Comparison of ENCODE assay signal across 12 cellular contexts in genomic region chr9:96026655-96027213, GRCh38.
DNase-seq lines count a peak whose midpoint lies in the region; ATAC-seq, FAIRE-seq and TF ChIP-seq lines count a peak whose summit lies in the region.
"Had no signal": no experiment of that assay in that cellular context is flagged by ENCODE, and none has a peak within 500 bp of the region (broad histone marks: within the 10 kb centered on the region; RNA-seq: fewer than 3 reads in every experiment).

No MANE protein-coding gene starts in this region.

- H3K4me3 ChIP-seq in HUES6 (ENCODE audit: low read depth, low read length) (peak overlapping the region; percentile 42), neural progenitor cell (peak overlapping the region; percentile 45)

- peaks cover 32% of the 10 kb centered on the region for H3K4me1 Mint-ChIP-seq in CD14-positive monocyte
- peaks cover 31 to 37% of the 10 kb centered on the region in 2 donors for H3K4me1 Mint-ChIP-seq in effector memory CD8-positive, alpha-beta T cell (ENCODE audit: low read depth in 2 of 2)
- peaks cover 23% of the 10 kb centered on the region for H3K4me1 Mint-ChIP-seq in neural progenitor cell

- peak overlapping the region; percentile 86 for H3K4me2 ChIP-seq in neural progenitor cell
- H3K4me2 ChIP-seq: BLaER1 had no signal

- no peak overlapping the region for H3K27ac ChIP-seq in HUES6 (ENCODE audit: low read depth, low read length)
- H3K27ac ChIP-seq in neural progenitor cell, result no peak overlapping the region
- H3K27ac ChIP-seq: BLaER1 had no signal

- H3K36me3 Mint-ChIP-seq in CD14-positive monocyte, result peaks cover 10 to 19% of the 10 kb centered on the region in 2 donors
- peaks cover 34% of the 10 kb centered on the region for H3K36me3 Mint-ChIP-seq in effector memory CD8-positive, alpha-beta T cell (ENCODE audit: insufficient read depth)
- H3K36me3 Mint-ChIP-seq in neural progenitor cell, result peaks cover 7% of the 10 kb centered on the region

- peak; percentile 46 for ATAC-seq in effector memory CD8-positive, alpha-beta T cell (replicated peaks)
- ATAC-seq in GM18502 (IDR thresholded peaks at IDR 0.05; ENCODE audit: poor library complexity, unreplicated experiment), result no peak
- ATAC-seq: Panc1 had no signal

- no peaks in the 10 kb centered on the region for H4K20me1 ChIP-seq in neural progenitor cell (ENCODE audit: low read depth)

- FAIRE-seq in D721Med (lab: Jason Lieb, UNC), result no peak

- no peak for TF ChIP-seq CTCF in CD14-positive monocyte (IDR thresholded peaks at IDR 0.05)
- no peak for TF ChIP-seq CTCF in neural progenitor cell (IDR thresholded peaks at IDR 0.05)
- no peak for TF ChIP-seq CTCF in D721Med (IDR thresholded peaks at IDR 0.05; ENCODE audit: insufficient read depth, missing control alignments)

- no peak overlapping the region for H2AFZ ChIP-seq in neural progenitor cell (replicated peaks)

- H3K27ac Mint-ChIP-seq in CD14-positive monocyte (peak overlapping the region in 2 of 7 donors; percentile 63 to 91), neural progenitor cell (peak overlapping the region; percentile 31)
- H3K27ac Mint-ChIP-seq in effector memory CD8-positive, alpha-beta T cell, result peak overlapping the region; percentile 91

- peaks cover 77% of the 10 kb centered on the region for H3K27me3 ChIP-seq in HUES6 (ENCODE audit: control insufficient read depth, insufficient read depth, low read length)
- peaks cover 80% of the 10 kb centered on the region for H3K27me3 ChIP-seq in neural progenitor cell

- H3K9ac ChIP-seq in HUES6 (ENCODE audit: low read length) (no peak overlapping the region), neural progenitor cell (no peak overlapping the region)
- H3K9ac ChIP-seq: BLaER1 had no signal

- no peak for DNase-seq in CD14-positive monocyte (ENCODE audit: low spot score)
- no peak for DNase-seq in effector memory CD8-positive, alpha-beta T cell
- DNase-seq in neural progenitor cell (ENCODE audit: low spot score), result no peak
- no peak for DNase-seq in NCI-H2171 treated with DMSO at 0.1 percent for 48 hours (lab: John Stamatoyannopoulos, UW)
- no peak for DNase-seq in NCI-H2107 (lab: John Stamatoyannopoulos, UW)
- no peak for DNase-seq in D721Med (ENCODE audit: insufficient read length, low spot score)
- DNase-seq: GDM1; stimulated activated CD4-positive, alpha-beta T cell treated with anti-CD3 and anti-CD28 coated beads, Interleukin-12 subunit alpha, Interleukin-12 subunit beta, amount 100 ng/mL, for 4 hours had no signal

- H3F3A ChIP-seq in neural progenitor cell (ENCODE audit: low read depth), result peaks cover 22% of the 10 kb centered on the region

- intact Hi-C loops in CD14-positive monocyte (cut with micrococcal nuclease), result no loop called here

- peaks cover 4 to 27% (median 15%) of the 10 kb centered on the region in 7 donors for H3K9me3 Mint-ChIP-seq in CD14-positive monocyte
- H3K9me3 Mint-ChIP-seq in effector memory CD8-positive, alpha-beta T cell, result no peaks in the 10 kb centered on the region
- peaks cover 4% of the 10 kb centered on the region for H3K9me3 Mint-ChIP-seq in neural progenitor cell

- H3K79me2 ChIP-seq in neural progenitor cell (ENCODE audit: low read depth), result no peaks in the 10 kb centered on the region

- peaks cover 77 to 88% (median 81%) of the 10 kb centered on the region in 3 donors for H3K27me3 Mint-ChIP-seq in CD14-positive monocyte (ENCODE audit: low read depth in 3 of 3)
- peaks cover 14 to 21% of the 10 kb centered on the region in 2 donors for H3K27me3 Mint-ChIP-seq in effector memory CD8-positive, alpha-beta T cell
- peaks cover 29% of the 10 kb centered on the region for H3K27me3 Mint-ChIP-seq in neural progenitor cell (ENCODE audit: insufficient read depth, low read depth)

- peaks cover 31% of the 10 kb centered on the region for H3K4me1 ChIP-seq in HUES6 (ENCODE audit: control insufficient read depth, insufficient read depth, low read length)
- H3K4me1 ChIP-seq in neural progenitor cell, result peaks cover 11% of the 10 kb centered on the region

- H3K4me3 Mint-ChIP-seq in CD14-positive monocyte, result peak overlapping the region; percentile 39 to 90
- peak overlapping the region; percentile 76 to 83 for H3K4me3 Mint-ChIP-seq in effector memory CD8-positive, alpha-beta T cell
- H3K4me3 Mint-ChIP-seq in neural progenitor cell, result peak overlapping the region; percentile 71

- no peaks in the 10 kb centered on the region for H3K36me3 ChIP-seq in HUES6 (ENCODE audit: control insufficient read depth, insufficient read depth, low read length)
- no peaks in the 10 kb centered on the region for H3K36me3 ChIP-seq in neural progenitor cell
- H3K36me3 ChIP-seq: BLaER1 had no signal

- H3K9me3 ChIP-seq in HUES6 (ENCODE audit: control insufficient read depth, insufficient read depth, low read depth, low read length) (no peaks in the 10 kb centered on the region), neural progenitor cell (ENCODE audit: low read depth) (no peaks in the 10 kb centered on the region)
